Comparison of ENCODE assay signal across 2 cellular contexts in the genomic region with DNA sequence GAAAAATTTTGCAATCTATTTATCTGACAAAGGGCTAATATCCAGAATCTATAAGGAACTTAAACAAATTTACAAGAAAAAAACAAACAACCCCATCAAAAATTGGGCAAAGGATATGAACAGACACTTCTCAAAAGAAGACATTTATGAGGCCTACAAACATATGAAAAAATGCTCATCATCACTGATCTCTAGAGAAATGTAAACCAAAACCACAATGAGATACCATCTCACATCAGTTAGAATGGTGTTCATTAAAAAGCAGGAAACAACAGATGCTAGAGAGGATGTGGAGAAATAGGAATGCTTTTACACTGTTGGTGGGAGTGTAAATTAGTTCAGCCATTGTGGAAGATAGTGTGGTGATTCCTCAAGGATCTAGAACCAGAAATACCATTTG. TPM values are rescaled to one million over a fixed set of nuclear protein-coding genes. Genes with fewer than 3 reads are reported as not detected.
"Had no signal": no experiment of that assay in that cellular context is flagged by ENCODE, and none has a peak within 500 bp of the region (broad histone marks: within the 10 kb centered on the region; RNA-seq: fewer than 3 reads in every experiment).

No MANE protein-coding gene starts in this region.

RNA-seq across cellular contexts. Expression of a gene that starts 49.9 kb away (rescaled TPM):
- polyA plus RNA-seq: adipose tissue, cardiac muscle cell had no signal
